8 cellular contexts compared by ENCODE assay signal in genomic region chr2:180979935-180980184, GRCh38. TPM values are rescaled to one million over a fixed set of nuclear protein-coding genes. Genes with fewer than 3 reads are reported as not detected.
DNase-seq lines count a peak whose midpoint lies in the region; TF ChIP-seq lines count a peak whose summit lies in the region.

No MANE protein-coding gene starts in this region.

- H2AFZ ChIP-seq in smooth muscle cell (ENCODE audit: low read depth): peak overlapping the region; percentile 95

- H3K4me3 Mint-ChIP-seq in activated T-helper 1 cell treated with anti-CD3 and anti-CD28 coated beads, Interleukin-12 subunit alpha, Interleukin-12 subunit beta, Interleukin-2, Interleukin-4 antibody, amounts not matched to agents 30 ng/mL and 10 ng/mL and 1 ng/mL, durations not matched to agents 14 hours and 24 hours and 36 hours: peak overlapping the region; percentile 72

- WGBS in smooth muscle cell (ENCODE audit: low lambda C conversion rate): 10% methylated on average over 12 of the region's 12 CpGs

- H3K9me3 ChIP-seq in HEK293 (ENCODE audit: control insufficient read depth, insufficient read depth, low read depth, low read length): no peaks in the 10 kb centered on the region
- H3K9me3 ChIP-seq in smooth muscle cell (replicated peaks; ENCODE audit: low read depth): no peaks in the 10 kb centered on the region

- peaks cover 44% of the 10 kb centered on the region for H3K4me1 Mint-ChIP-seq in activated T-helper 1 cell treated with anti-CD3 and anti-CD28 coated beads, Interleukin-12 subunit alpha, Interleukin-12 subunit beta, Interleukin-2, Interleukin-4 antibody, amounts not matched to agents 30 ng/mL and 10 ng/mL and 1 ng/mL, durations not matched to agents 14 hours and 24 hours and 36 hours (ENCODE audit: low read depth)

- peak overlapping the region; percentile 81 for H3K9ac ChIP-seq in smooth muscle cell (ENCODE audit: low read depth)

- POLR2A ChIA-PET in HEK293 (lab: Yijun Ruan, JAX): interaction anchor here (0.9 kb wide), 1 partner anchor 9 kb away, joined by 4 read pairs; no protein-coding TSS in a partner anchor

- no peaks in the 10 kb centered on the region for H3K9me3 Mint-ChIP-seq in activated T-helper 1 cell treated with anti-CD3 and anti-CD28 coated beads, Interleukin-12 subunit alpha, Interleukin-12 subunit beta, Interleukin-2, Interleukin-4 antibody, amounts not matched to agents 30 ng/mL and 10 ng/mL and 1 ng/mL, durations not matched to agents 14 hours and 24 hours and 36 hours

- no peak for DNase-seq in activated T-helper 1 cell treated with anti-CD3 and anti-CD28 coated beads, Interleukin-12 subunit alpha, Interleukin-12 subunit beta, Interleukin-2, Interleukin-4 antibody, amounts not matched to agents 30 ng/mL and 10 ng/mL and 1 ng/mL, durations not matched to agents 14 hours and 24 hours and 36 hours (ENCODE audit: low spot score)
- DNase-seq in smooth muscle cell (lab: John Stamatoyannopoulos, UW; ENCODE audit: unreplicated experiment) (no peak), head of caudate nucleus (no peak), SKM-1 treated with dmso at 0.1 percent for 144 hours (lab: John Stamatoyannopoulos, UW; ENCODE audit: unreplicated experiment) (no peak), NCI-H1436 (lab: John Stamatoyannopoulos, UW) (no peak), GDM1 (lab: John Stamatoyannopoulos, UW) (no peak)

- intact Hi-C loops in activated T-helper 1 cell treated with anti-CD3 and anti-CD28 coated beads, Interleukin-12 subunit alpha, Interleukin-12 subunit beta, Interleukin-2, Interleukin-4 antibody, amounts not matched to agents 30 ng/mL and 10 ng/mL and 1 ng/mL, durations not matched to agents 14 hours and 24 hours and 36 hours (cut with micrococcal nuclease): loop anchor here (1.0 to 10.0 kb wide), 12 partner anchors 57 to 1737 kb away; partner anchors contain the start of genes CWC22, DNAJC10 and ITPRID2
- intact Hi-C loops in head of caudate nucleus (cut with DNase I): no loop called here

- peaks cover 38% of the 10 kb centered on the region for H3K79me2 ChIP-seq in smooth muscle cell (ENCODE audit: low read depth)

- H3K36me3 Mint-ChIP-seq in activated T-helper 1 cell treated with anti-CD3 and anti-CD28 coated beads, Interleukin-12 subunit alpha, Interleukin-12 subunit beta, Interleukin-2, Interleukin-4 antibody, amounts not matched to agents 30 ng/mL and 10 ng/mL and 1 ng/mL, durations not matched to agents 14 hours and 24 hours and 36 hours (ENCODE audit: low read depth): peaks cover 24% of the 10 kb centered on the region

- H3K4me3 ChIP-seq in HEK293 (ENCODE audit: low read depth, low read length): peak overlapping the region; percentile 82
- H3K4me3 ChIP-seq in iPS-11a (ENCODE audit: low read depth, low read length): peak overlapping the region; percentile 43
- H3K4me3 ChIP-seq in smooth muscle cell: peak overlapping the region; percentile 58

- peaks cover 14% of the 10 kb centered on the region for H3F3A ChIP-seq in smooth muscle cell (ENCODE audit: low read depth)

- peaks cover 8% of the 10 kb centered on the region; the same call in 1 of the 2 replicates for H3K4me1 ChIP-seq in HEK293 (ENCODE audit: control insufficient read depth, insufficient read depth, low read length)
- H3K4me1 ChIP-seq in smooth muscle cell (ENCODE audit: low read depth): peaks cover 28% of the 10 kb centered on the region

- peaks cover 31% of the 10 kb centered on the region for H3K27me3 Mint-ChIP-seq in activated T-helper 1 cell treated with anti-CD3 and anti-CD28 coated beads, Interleukin-12 subunit alpha, Interleukin-12 subunit beta, Interleukin-2, Interleukin-4 antibody, amounts not matched to agents 30 ng/mL and 10 ng/mL and 1 ng/mL, durations not matched to agents 14 hours and 24 hours and 36 hours (ENCODE audit: insufficient read depth)

- peak overlapping the region; percentile 83 for H3K27ac ChIP-seq in HEK293 (ENCODE audit: extremely low read depth, low read depth, low read length)
- peak overlapping the region; percentile 92 for H3K27ac ChIP-seq in smooth muscle cell (ENCODE audit: low read depth)

- CTCF ChIA-PET in HEK293 (lab: Yijun Ruan, JAX): interaction anchor here (0.9 to 2.1 kb wide), 5 partner anchors 26 to 854 kb away, joined by 3 to 7 read pairs (median 4); no protein-coding TSS in a partner anchor

- peak overlapping the region; percentile 88 for H3K4me2 ChIP-seq in smooth muscle cell

- TF ChIP-seq CTCF in HEK293 (tag by site-specific recombination; IDR thresholded peaks at IDR 0.05): no peak
- TF ChIP-seq CTCF in smooth muscle cell (IDR thresholded peaks at IDR 0.05; ENCODE audit: borderline replicate concordance, insufficient read depth, poor library complexity, severe bottlenecking): no peak

- H3K36me3 ChIP-seq in HEK293 (ENCODE audit: control insufficient read depth in 2 of 2, insufficient read depth in 1 of 2, low read length in 2 of 2): peaks cover 0 to 18% of the 10 kb centered on the region in 2 experiments; a peak in 1 of 3 replicates
- H3K36me3 ChIP-seq in smooth muscle cell (ENCODE audit: low read depth): no peaks in the 10 kb centered on the region

- H3K27me3 ChIP-seq in smooth muscle cell (ENCODE audit: low read depth): no peaks in the 10 kb centered on the region

- H4K20me1 ChIP-seq in smooth muscle cell (ENCODE audit: low read depth): peaks cover 2% of the 10 kb centered on the region

- H3K27ac Mint-ChIP-seq in activated T-helper 1 cell treated with anti-CD3 and anti-CD28 coated beads, Interleukin-12 subunit alpha, Interleukin-12 subunit beta, Interleukin-2, Interleukin-4 antibody, amounts not matched to agents 30 ng/mL and 10 ng/mL and 1 ng/mL, durations not matched to agents 14 hours and 24 hours and 36 hours: peak overlapping the region; percentile 52

TF ChIP-seq in HEK293, 187 proteins besides CTCF, POLR2A, EP300 and RAD21:
- TF ChIP-seq ZNF335 (tag by site-specific recombination; conservative IDR thresholded peaks at IDR 0.05) (peak; percentile 89), ZNF423 (tag by site-specific recombination; IDR thresholded peaks at IDR 0.05) (peak; percentile 67), ZNF223 (tag by site-specific recombination; IDR thresholded peaks at IDR 0.05) (no peak), ZNF266 (tag by site-specific recombination; IDR thresholded peaks at IDR 0.05; ENCODE audit: low read depth) (no peak), ZBTB48 (tag by site-specific recombination; IDR thresholded peaks at IDR 0.05) (peak; percentile 78; the same call in 1 of the 2 replicates), ZIC2 (tag by site-specific recombination; IDR thresholded peaks at IDR 0.05) (0 out of 2 replicates have a peak, but pooled peaks have one; percentile 33), GLIS1 (tag by site-specific recombination; IDR thresholded peaks at IDR 0.05) (peak; percentile 52)

RNA-seq across cellular contexts. Expression of gene UBE2E3, which starts 0.5 kb away (rescaled TPM):
- 49.8 and 57.4 TPM in 2 replicates for total RNA-seq in activated T-helper 1 cell treated with anti-CD3 and anti-CD28 coated beads, Interleukin-12 subunit alpha, Interleukin-12 subunit beta, Interleukin-2, Interleukin-4 antibody, amounts not matched to agents 30 ng/mL and 10 ng/mL and 1 ng/mL, durations not matched to agents 14 hours and 24 hours and 36 hours
- 259 and 275 TPM in 2 replicates for total RNA-seq in smooth muscle cell
- 225 and 230 TPM in 2 replicates for polyA plus RNA-seq in smooth muscle cell
